In genomic region chr7:23864984-23865383, GRCh38 we compare ENCODE assay signal across 20 cellular contexts.
DNase-seq lines count a peak whose midpoint lies in the region; ATAC-seq, FAIRE-seq and TF ChIP-seq lines count a peak whose summit lies in the region.
"Had no signal": no experiment of that assay in that cellular context is flagged by ENCODE, and none has a peak within 500 bp of the region (broad histone marks: within the 10 kb centered on the region; RNA-seq: fewer than 3 reads in every experiment).

No MANE protein-coding gene starts in this region.

- H3K4me3 ChIP-seq in A549 (no peak overlapping the region), HCT116 (replicated peaks in 1 of 2; ENCODE audit: low read depth in 1 of 2, low read length in 2 of 2) (no peak overlapping the region), fibroblast of the aortic adventitia (ENCODE audit: low read depth, low read length) (no peak overlapping the region)
- H3K4me3 ChIP-seq: gastrocnemius medialis, sigmoid colon had no signal

- POLR2A ChIA-PET in A549 (lab: Yijun Ruan, JAX), result no interaction called here
- POLR2A ChIA-PET in HCT116 (lab: Charles Lee), result no interaction called here

- FAIRE-seq in A549 (lab: Jason Lieb, UNC), result no peak

- TF ChIP-seq CTCF in A549 (IDR thresholded peaks at IDR 0.05) (no peak), HCT116 (IDR thresholded peaks at IDR 0.05 in 2 of 3, conservative IDR thresholded peaks at IDR 0.05 in 1 of 3; ENCODE audit: borderline replicate concordance in 1 of 3, insufficient read depth in 1 of 3, low read depth in 2 of 3, low read length in 2 of 3) (no peak), fibroblast of the aortic adventitia (IDR thresholded peaks at IDR 0.05; ENCODE audit: insufficient read depth, low read length) (no peak)

- H3K9me3 ChIP-seq in A549, result no peaks in the 10 kb centered on the region
- no peaks in the 10 kb centered on the region for H3K9me3 ChIP-seq in HCT116 (ENCODE audit: control insufficient read depth in 1 of 2, insufficient read depth in 1 of 2, low read depth in 1 of 2, low read length in 2 of 2)
- H3K9me3 ChIP-seq: gastrocnemius medialis, sigmoid colon had no signal

- no peak overlapping the region for H3K27ac ChIP-seq in A549
- H3K27ac ChIP-seq in HCT116 (ENCODE audit: low read depth, low read length), result no peak overlapping the region
- H3K27ac ChIP-seq: gastrocnemius medialis, sigmoid colon had no signal

- H3K9me2 ChIP-seq in HCT116 (ENCODE audit: insufficient read depth), result no peaks in the 10 kb centered on the region

- no peaks in the 10 kb centered on the region for H3K36me3 ChIP-seq in HCT116 (ENCODE audit: control insufficient read depth in 1 of 2, insufficient read depth in 2 of 2, low read length in 2 of 2)
- H3K36me3 ChIP-seq: gastrocnemius medialis, sigmoid colon had no signal

- TF ChIP-seq RAD21 in A549 (conservative IDR thresholded peaks at IDR 0.05 in 1 of 2, IDR thresholded peaks at IDR 0.05 in 1 of 2) (no peak), HCT116 (IDR thresholded peaks at IDR 0.05; ENCODE audit: low read depth) (no peak)

- intact Hi-C loops in HCT116 (cut with micrococcal nuclease), result loop anchor here (5.0 to 10.0 kb wide), 4 partner anchors 293 to 1230 kb away; no protein-coding TSS in a partner anchor

- H3K9ac ChIP-seq in HCT116 (ENCODE audit: low read length), result no peak overlapping the region

- CTCF ChIA-PET in A549 (lab: Yijun Ruan, JAX) (interaction anchor here (1.0 to 1.6 kb wide), 4 partner anchors 21 to 1229 kb away, joined by 3 to 4 read pairs (median 3); no protein-coding TSS in a partner anchor), HCT116 (lab: Charles Lee) (interaction anchor here (1.1 to 2.8 kb wide), 3 partner anchors 8 to 517 kb away, joined by 4 to 10 read pairs (median 9); no protein-coding TSS in a partner anchor)

- peak overlapping the region; percentile 33; the same call in 2 of the 3 replicates for H3K4me2 ChIP-seq in A549
- no peak overlapping the region for H3K4me2 ChIP-seq in HCT116 (ENCODE audit: low read length)

- WGBS in A549 (ENCODE audit: missing lambda C conversion rate), result 3% methylated on average over 3 of the region's 3 CpGs

- H3K4me1 ChIP-seq in A549 (peaks cover 4% of the 10 kb centered on the region; the same call in 1 of the 3 replicates), HCT116 (ENCODE audit: control insufficient read depth in 1 of 2, insufficient read depth in 2 of 2, low read length in 2 of 2) (no peaks in the 10 kb centered on the region)
- H3K4me1 ChIP-seq: gastrocnemius medialis, sigmoid colon had no signal

- TF ChIP-seq POLR2A in A549 (IDR thresholded peaks at IDR 0.05; ENCODE audit: low read length) (no peak), HCT116 (IDR thresholded peaks at IDR 0.05; ENCODE audit: borderline replicate concordance, extremely low read depth, insufficient read depth, insufficient read length) (no peak)

- H4K20me1 ChIP-seq in HCT116 (ENCODE audit: insufficient read depth), result no peaks in the 10 kb centered on the region

- H3K27me3 ChIP-seq in HCT116 (ENCODE audit: insufficient read depth, low read length), result no peaks in the 10 kb centered on the region
- H3K27me3 ChIP-seq: gastrocnemius medialis, sigmoid colon had no signal

- H2AFZ ChIP-seq in HCT116 (ENCODE audit: low read depth, low read length, poor library complexity, severe bottlenecking), result no peak overlapping the region

- RAD21 ChIA-PET in HCT116 (lab: Charles Lee; ENCODE audit: low non-redundant PET in 1 of 2, low total read pairs in 2 of 2, uncharacterized antibody in 2 of 2, unreplicated experiment in 2 of 2), result interaction anchor here in 1 of 2 experiments (0.7 kb wide), 1 partner anchor 95 kb away, joined by 3 read pairs; no protein-coding TSS in a partner anchor

- no peaks in the 10 kb centered on the region for H3K79me2 ChIP-seq in HCT116 (ENCODE audit: insufficient read depth, low read length)

- peak in 1 of 2 experiments; percentile 26 for DNase-seq in A549 (ENCODE audit: low read depth in 1 of 2, low spot score in 1 of 2)
- DNase-seq in HCT116 (ENCODE audit: low read depth, low spot score), result no peak
- peak; percentile 41 for DNase-seq in SW480 (ENCODE audit: low spot score)
- peak; percentile 82 for DNase-seq in fibroblast of the aortic adventitia (ENCODE audit: low read depth)
- no peak for DNase-seq in HuH-7.5 (ENCODE audit: low spot score)
- DNase-seq in NCI-H1694 treated with DMSO at 0.1 percent for 48 hours (lab: John Stamatoyannopoulos, UW), result no peak
- no peak for DNase-seq in stimulated activated CD4-positive, alpha-beta T cell treated with anti-CD3 and anti-CD28 coated beads, Interleukin-2, amount 100 ng/mL, for 48 hours
- DNase-seq: activated CD4-positive, alpha-beta T cell treated with anti-CD3 and anti-CD28 coated beads, Interleukin-2, amount 50 U/mL, for 4 hours; amniotic stem cell; gastrocnemius medialis; H7; islet precursor cell; Kasumi-1; NCI-H2029; NCI-H82; SHP77; sigmoid colon; T-helper 9 cell had no signal

- no peak for ATAC-seq in A549
- ATAC-seq in HCT116, result no peak
- ATAC-seq in GM21423 (IDR thresholded peaks at IDR 0.05; ENCODE audit: unreplicated experiment), result no peak
- ATAC-seq: gastrocnemius medialis; stimulated activated memory B cell treated with anti-CD40 and anti-IgM and Interleukin-4, amounts not matched to agents 10 μg/mL and 1 μg/mL and 100 μg/mL, for 72 hours had no signal

- no TSS peak for BruUV-seq in HCT116 (replicated peaks; lab: Mats Ljungman, UMichigan)

- TF ChIP-seq EP300 in A549 (IDR thresholded peaks at IDR 0.05), result no peak

TF ChIP-seq in A549, 52 proteins besides CTCF, POLR2A, EP300 and RAD21:
- TF ChIP-seq GATA3 (IDR thresholded peaks at IDR 0.05; ENCODE audit: borderline replicate concordance) (0 out of 2 replicates have a peak, but pooled peaks have one; percentile 16), CEBPB (IDR thresholded peaks at IDR 0.05) (peak; percentile 21 to 31; a peak in 1 of 4 replicates), MAFK (IDR thresholded peaks at IDR 0.05; ENCODE audit: partially characterized antibody) (no peak), E2F6 (IDR thresholded peaks at IDR 0.05; ENCODE audit: borderline replicate concordance, low read depth) (no peak), SMC3 (IDR thresholded peaks at IDR 0.05) (no peak), JUNB (IDR thresholded peaks at IDR 0.05) (peak; percentile 58), FOSL2 (IDR thresholded peaks at IDR 0.05) (peak; percentile 55; the same call in 1 of the 2 replicates), FOSL2 (CRISPR knock-in tag; IDR thresholded peaks at IDR 0.05) (0 out of 2 replicates have a peak, but pooled peaks have one; percentile 47), HEYL (CRISPR knock-in tag; IDR thresholded peaks at IDR 0.05) (no peak)

TF ChIP-seq in HCT116, 20 proteins besides CTCF, POLR2A, EP300 and RAD21:
- TF ChIP-seq EZH2 (IDR thresholded peaks at IDR 0.05) (no peak), FOSL1 (IDR thresholded peaks at IDR 0.05; ENCODE audit: low read depth) (0 out of 2 replicates have a peak, but pooled peaks have one; percentile 29), CEBPB (IDR thresholded peaks at IDR 0.05; ENCODE audit: low read depth) (peak; percentile 39)

Comparison
In these comparisons a context has a peak if more than half of its experiments do, and no peak if none do; other contexts are left out.
1. DNase-seq: peak in SW480 (single experiment) and fibroblast of the aortic adventitia (single experiment); none in HCT116 (single experiment), HuH-7.5 (single experiment), NCI-H1694 treated with DMSO at 0.1 percent for 48 hours (single experiment) and stimulated activated CD4-positive, alpha-beta T cell treated with anti-CD3 and anti-CD28 coated beads, Interleukin-2, amount 100 ng/mL, for 48 hours (0 of 2).
2. Of the 6 proteins assayed by ChIP-seq in both A549 and HCT116: peak only in A549: none; only in HCT116: none; in both: CEBPB; in neither: 5.